In the genomic region with DNA sequence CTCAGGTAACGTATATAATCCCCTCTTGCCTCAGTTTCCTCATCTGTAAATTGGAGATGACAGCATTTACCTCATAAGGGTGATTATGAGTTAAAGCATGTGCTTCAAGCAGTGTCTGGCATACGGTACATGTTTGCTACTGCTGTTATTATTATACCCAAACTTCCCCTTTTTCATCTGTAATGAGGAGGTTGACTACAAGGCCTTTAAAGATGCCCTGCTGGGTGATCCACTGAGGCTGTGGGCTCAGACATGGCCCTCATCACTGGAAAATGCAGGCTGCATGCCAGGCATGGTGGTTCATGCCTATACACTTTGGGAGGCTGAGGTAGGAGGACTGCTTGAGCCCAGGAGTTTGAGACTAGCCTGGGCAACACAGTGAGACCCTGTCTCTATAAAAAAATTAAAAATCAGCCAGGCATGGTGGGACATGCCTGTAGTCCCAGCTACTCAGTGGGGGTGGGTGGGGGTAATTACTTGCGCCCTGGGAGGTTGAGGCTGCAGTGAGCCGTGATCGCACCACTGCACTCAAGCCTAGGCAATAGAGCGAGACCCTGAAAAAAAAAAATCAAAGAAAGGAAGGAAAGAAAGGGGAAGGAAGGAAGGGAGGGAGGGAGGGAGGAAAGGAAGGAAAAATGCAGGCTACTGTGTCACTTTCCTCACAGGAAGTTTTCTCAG, we compare ENCODE assay signal across 9 cellular contexts. TPM values are rescaled to one million over a fixed set of nuclear protein-coding genes. Genes with fewer than 3 reads are reported as not detected.
A peak's percentile ranks its signal among the peaks of the same experiment; 100 is the strongest.
DNase-seq lines count a peak whose midpoint lies in the region; ATAC-seq and TF ChIP-seq lines count a peak whose summit lies in the region.
"Had no signal": no experiment of that assay in that cellular context is flagged by ENCODE, and none has a peak within 500 bp of the region (broad histone marks: within the 10 kb centered on the region; RNA-seq: fewer than 3 reads in every experiment).

No MANE protein-coding gene starts in this region.

- H3K9ac ChIP-seq in mesendoderm (ENCODE audit: low read length), result no peak overlapping the region

- peak overlapping the region in 6 of 59 donors; percentile 2 to 95 (median 53) for H3K4me3 ChIP-seq in dorsolateral prefrontal cortex
- no peak overlapping the region for H3K4me3 ChIP-seq in mesendoderm (ENCODE audit: low read length)

- no peak for TF ChIP-seq CTCF in dorsolateral prefrontal cortex (IDR thresholded peaks at IDR 0.05 in 54 of 56, conservative IDR thresholded peaks at IDR 0.05 in 2 of 56; ENCODE audit: low read depth in 1 of 56, partially characterized antibody in 56 of 56)

- intact Hi-C loops in activated CD4-positive, alpha-beta T cell treated with anti-CD3 and anti-CD28 coated beads, Interleukin-2, amount 10 ng/mL, durations not matched to agents 24 days and 14 days (cut with micrococcal nuclease), result no loop called here
- intact Hi-C loops in dorsolateral prefrontal cortex (cut with DNase I), result no loop called here

- H3K27me3 Mint-ChIP-seq in activated CD4-positive, alpha-beta T cell treated with anti-CD3 and anti-CD28 coated beads, Interleukin-2, amount 10 ng/mL, durations not matched to agents 24 days and 14 days, result no peaks in the 10 kb centered on the region
- no peaks in the 10 kb centered on the region for H3K27me3 Mint-ChIP-seq in stimulated activated naive B cell treated with anti-CD40 and anti-IgM and Interleukin-4, amounts not matched to agents 10 μg/mL and 1 μg/mL and 100 μg/mL, for 72 hours

- no CpG with 5 or more reads among the region's 6 CpGs for whole genome bisulfite sequencing in mesendoderm (ENCODE audit: extremely low coverage, insufficient coverage, low lambda C conversion rate)

- no peak overlapping the region for H2BK15ac ChIP-seq in mesendoderm (replicated peaks; ENCODE audit: low read depth)

- H2BK120ac ChIP-seq in mesendoderm (ENCODE audit: low read depth, low read length), result no peak overlapping the region

- no peak overlapping the region for H3K4me2 ChIP-seq in mesendoderm (ENCODE audit: low read length)

- peak overlapping the region in 55 of 59 donors; percentile 18 to 100 (median 99) for H3K27ac ChIP-seq in dorsolateral prefrontal cortex
- H3K27ac ChIP-seq in mesendoderm (ENCODE audit: low read depth, low read length), result no peak overlapping the region

- H3K4me1 ChIP-seq in mesendoderm (ENCODE audit: control insufficient read depth, low read depth, low read length), result no peaks in the 10 kb centered on the region

- no peak overlapping the region for H3K56ac ChIP-seq in mesendoderm (ENCODE audit: low read length)

- H3K18ac ChIP-seq in mesendoderm (ENCODE audit: low read length), result no peak overlapping the region

- peak overlapping the region; percentile 92 for H3K27ac Mint-ChIP-seq in activated CD4-positive, alpha-beta T cell treated with anti-CD3 and anti-CD28 coated beads, Interleukin-2, amount 10 ng/mL, durations not matched to agents 24 days and 14 days
- peak overlapping the region; percentile 93 for H3K27ac Mint-ChIP-seq in stimulated activated naive B cell treated with anti-CD40 and anti-IgM and Interleukin-4, amounts not matched to agents 10 μg/mL and 1 μg/mL and 100 μg/mL, for 72 hours

- H3K36me3 Mint-ChIP-seq in activated CD4-positive, alpha-beta T cell treated with anti-CD3 and anti-CD28 coated beads, Interleukin-2, amount 10 ng/mL, durations not matched to agents 24 days and 14 days (ENCODE audit: low read depth), result peaks cover 41% of the 10 kb centered on the region
- H3K36me3 Mint-ChIP-seq in stimulated activated naive B cell treated with anti-CD40 and anti-IgM and Interleukin-4, amounts not matched to agents 10 μg/mL and 1 μg/mL and 100 μg/mL, for 72 hours, result peaks cover 1 to 3% of the 10 kb centered on the region in 2 donors

- H2AK5ac ChIP-seq in mesendoderm (ENCODE audit: low read length), result no peak overlapping the region

- ATAC-seq in stimulated activated naive B cell treated with anti-CD40 and anti-IgM and Interleukin-4, amounts not matched to agents 10 μg/mL and 1 μg/mL and 100 μg/mL, for 72 hours (replicated peaks), result peak; percentile 37
- no peak for ATAC-seq in HG02588 (IDR thresholded peaks at IDR 0.05; ENCODE audit: unreplicated experiment)

- H3K27me3 ChIP-seq in dorsolateral prefrontal cortex, result no peaks in the 10 kb centered on the region
- no peaks in the 10 kb centered on the region for H3K27me3 ChIP-seq in mesendoderm (ENCODE audit: insufficient read depth, low read length, poor library complexity)

- H3K4me3 Mint-ChIP-seq in activated CD4-positive, alpha-beta T cell treated with anti-CD3 and anti-CD28 coated beads, Interleukin-2, amount 10 ng/mL, durations not matched to agents 24 days and 14 days, result peak overlapping the region; percentile 99
- H3K4me3 Mint-ChIP-seq in stimulated activated naive B cell treated with anti-CD40 and anti-IgM and Interleukin-4, amounts not matched to agents 10 μg/mL and 1 μg/mL and 100 μg/mL, for 72 hours, result peak overlapping the region; percentile 66 to 71

- H3K36me3 ChIP-seq in mesendoderm (ENCODE audit: control insufficient read depth, insufficient read depth, low read length), result no peaks in the 10 kb centered on the region

- no peaks in the 10 kb centered on the region for H3K79me1 ChIP-seq in mesendoderm (ENCODE audit: low read length)

- no peaks in the 10 kb centered on the region for H3K9me3 Mint-ChIP-seq in activated CD4-positive, alpha-beta T cell treated with anti-CD3 and anti-CD28 coated beads, Interleukin-2, amount 10 ng/mL, durations not matched to agents 24 days and 14 days
- no peaks in the 10 kb centered on the region for H3K9me3 Mint-ChIP-seq in stimulated activated naive B cell treated with anti-CD40 and anti-IgM and Interleukin-4, amounts not matched to agents 10 μg/mL and 1 μg/mL and 100 μg/mL, for 72 hours

- no peak overlapping the region for H3K4ac ChIP-seq in mesendoderm (ENCODE audit: low read depth, low read length)

- H3K4me1 Mint-ChIP-seq in activated CD4-positive, alpha-beta T cell treated with anti-CD3 and anti-CD28 coated beads, Interleukin-2, amount 10 ng/mL, durations not matched to agents 24 days and 14 days, result peaks cover 71% of the 10 kb centered on the region
- peaks cover 49 to 80% of the 10 kb centered on the region in 2 donors for H3K4me1 Mint-ChIP-seq in stimulated activated naive B cell treated with anti-CD40 and anti-IgM and Interleukin-4, amounts not matched to agents 10 μg/mL and 1 μg/mL and 100 μg/mL, for 72 hours

- H2BK5ac ChIP-seq in mesendoderm (ENCODE audit: low read length), result no peak overlapping the region

- H3K23ac ChIP-seq in mesendoderm (ENCODE audit: low read length), result no peak overlapping the region

- no peak for DNase-seq in activated CD4-positive, alpha-beta T cell treated with anti-CD3 and anti-CD28 coated beads, Interleukin-2, amount 10 ng/mL, durations not matched to agents 24 days and 14 days
- no peak for DNase-seq in activated CD4-positive, alpha-beta T cell treated with anti-CD3 and anti-CD28 coated beads for 48 hours
- DNase-seq in NOMO-1 treated with dmso at 0.1 percent for 144 hours (lab: John Stamatoyannopoulos, UW; ENCODE audit: unreplicated experiment) (peak; percentile 3), dorsolateral prefrontal cortex (no peak), NCI-H748 treated with DMSO at 0.1 percent for 48 hours (lab: John Stamatoyannopoulos, UW) (no peak), mesendoderm (no peak)
- no peak for DNase-seq in stimulated activated naive B cell treated with anti-CD40 and anti-IgM and Interleukin-4, amounts not matched to agents 10 μg/mL and 1 μg/mL and 100 μg/mL, for 72 hours
- DNase-seq: retina had no signal

- no peak overlapping the region for H4K5ac ChIP-seq in mesendoderm (ENCODE audit: low read length)

- H4K8ac ChIP-seq in mesendoderm (ENCODE audit: low read depth, low read length), result no peak overlapping the region

- no peaks in the 10 kb centered on the region for H3K79me2 ChIP-seq in mesendoderm (ENCODE audit: control insufficient read depth, insufficient read depth, low read length)

RNA-seq across cellular contexts. Expression of gene PIK3IP1, which starts 4.3 kb away (rescaled TPM):
- total RNA-seq in activated CD4-positive, alpha-beta T cell treated with anti-CD3 and anti-CD28 coated beads, Interleukin-2, amount 10 ng/mL, durations not matched to agents 24 days and 14 days, result 12.4 TPM in 2 replicates
- 10 to 100 TPM; 30.3 to 94.4 (median 54.6) TPM for total RNA-seq in dorsolateral prefrontal cortex
- 0.51 TPM for polyA plus RNA-seq in mesendoderm (2013, experiment 1 of 2)
- polyA plus RNA-seq in mesendoderm (2013, experiment 2 of 2), result 0.53 TPM

RNA-seq across cellular contexts. Expression of gene PATZ1, which starts 58.2 kb away (rescaled TPM):
- 33.8 and 34.7 TPM in 2 replicates for total RNA-seq in activated CD4-positive, alpha-beta T cell treated with anti-CD3 and anti-CD28 coated beads, Interleukin-2, amount 10 ng/mL, durations not matched to agents 24 days and 14 days
- total RNA-seq in dorsolateral prefrontal cortex, result 10 to 100 TPM; 15.7 to 39.3 (median 23.2) TPM
- polyA plus RNA-seq in mesendoderm (2013, experiment 1 of 2), result 61.5 TPM
- 60.5 TPM for polyA plus RNA-seq in mesendoderm (2013, experiment 2 of 2)
